Comparison of ENCODE assay signal across 19 cellular contexts in the genomic region with DNA sequence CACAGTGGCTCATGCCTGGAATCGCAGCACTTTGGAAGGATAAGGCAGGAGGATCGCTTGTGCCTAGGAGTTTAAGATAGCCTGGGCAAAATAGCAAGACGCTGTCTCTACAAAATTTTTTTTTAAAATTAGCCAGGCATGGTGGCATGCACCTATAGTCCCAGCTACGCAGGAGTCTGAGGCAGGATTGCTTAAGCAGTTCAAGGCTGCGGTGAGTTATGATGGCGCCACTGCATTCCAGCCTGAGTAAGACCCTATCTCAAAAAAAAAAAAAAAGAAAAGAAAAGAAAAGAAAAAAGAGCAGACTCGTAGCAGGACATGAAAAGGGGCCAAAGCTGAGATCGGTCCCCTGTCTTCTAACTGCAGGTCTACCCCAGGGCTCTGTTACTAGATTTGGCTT. TPM values are rescaled to one million over a fixed set of nuclear protein-coding genes. Genes with fewer than 3 reads are reported as not detected.
DNase-seq lines count a peak whose midpoint lies in the region; FAIRE-seq and TF ChIP-seq lines count a peak whose summit lies in the region.
"Had no signal": no experiment of that assay in that cellular context is flagged by ENCODE, and none has a peak within 500 bp of the region (broad histone marks: within the 10 kb centered on the region; RNA-seq: fewer than 3 reads in every experiment).

No MANE protein-coding gene starts in this region.

- H3K27ac Mint-ChIP-seq in H9 (peak overlapping the region in 2 of 3 experiments; percentile 40 to 78; a peak in 1 of 7 replicates), astrocyte (ENCODE audit: unreplicated experiment) (no peak overlapping the region)

- H3K79me2 ChIP-seq in H9 (ENCODE audit: insufficient read depth, low read length) = no peaks in the 10 kb centered on the region
- H3K79me2 ChIP-seq in astrocyte (ENCODE audit: insufficient read depth, low read length) = no peaks in the 10 kb centered on the region

- no peak for DNase-seq in H9
- DNase-seq in astrocyte (ENCODE audit: low read depth) = peak; percentile 58
- peak; percentile 20 for DNase-seq in fibroblast of pulmonary artery (ENCODE audit: low read depth)
- no peak for DNase-seq in neuronal stem cell (ENCODE audit: low spot score)
- DNase-seq in small intestine = no peak
- DNase-seq in RKO (ENCODE audit: low spot score) = no peak
- DNase-seq in DMS153 (lab: John Stamatoyannopoulos, UW) = no peak
- DNase-seq in substantia nigra (lab: John Stamatoyannopoulos, UW) = no peak
- DNase-seq: AML-193, DMS79, HCEC 1CT, NCI-H1105, NCI-H1694, NCI-H2081 treated with DMSO at 0.1 percent for 48 hours, Peyer's patch had no signal

- H4K5ac ChIP-seq in H9 (ENCODE audit: insufficient read length, low read depth, low read length) = no peak overlapping the region

- no peak overlapping the region for H3T11ph ChIP-seq in H9 (ENCODE audit: low read length)

- H3K4me1 Mint-ChIP-seq in H9 (peaks cover 40 to 60% of the 10 kb centered on the region in 2 experiments), astrocyte (ENCODE audit: low read depth, unreplicated experiment) (peaks cover 7% of the 10 kb centered on the region)

- FAIRE-seq in astrocyte (lab: Jason Lieb, UNC) = no peak
- FAIRE-seq in small intestine (lab: Jason Lieb, UNC) = no peak
- FAIRE-seq: D721Med, K562 had no signal

- no peak overlapping the region for H2AFZ ChIP-seq in H9 (ENCODE audit: low read length)
- no peak overlapping the region for H2AFZ ChIP-seq in astrocyte (ENCODE audit: low read depth, low read length)
- no peak overlapping the region for H2AFZ ChIP-seq in neuronal stem cell (ENCODE audit: low read length)

- no peak overlapping the region for H3K4me2 ChIP-seq in H9 (ENCODE audit: insufficient read depth, insufficient read length, low read length)
- H3K4me2 ChIP-seq in astrocyte (ENCODE audit: low read length) = peak overlapping the region; percentile 28
- no peak overlapping the region for H3K4me2 ChIP-seq in neuronal stem cell (ENCODE audit: insufficient read depth, low read length, poor library complexity, severe bottlenecking)

- H3K27me3 ChIP-seq in H9 (ENCODE audit: insufficient read depth, low read length) = no peaks in the 10 kb centered on the region
- H3K27me3 ChIP-seq in astrocyte (ENCODE audit: insufficient read depth, low read length) = peaks cover 31% of the 10 kb centered on the region
- H3K27me3 ChIP-seq in neuronal stem cell (ENCODE audit: control insufficient read depth in 3 of 3, insufficient read depth in 3 of 3, low read depth in 1 of 3, low read length in 3 of 3) = no peaks in the 10 kb centered on the region
- no peaks in the 10 kb centered on the region for H3K27me3 ChIP-seq in small intestine (ENCODE audit: control insufficient read depth in 2 of 2, insufficient read depth in 2 of 2, low read length in 2 of 2)
- H3K27me3 ChIP-seq: Peyer's patch had no signal

- H3K23ac ChIP-seq in H9 (ENCODE audit: insufficient read length, low read depth, low read length) (no peak overlapping the region), neuronal stem cell (ENCODE audit: low read depth, low read length, poor library complexity) (no peak overlapping the region)

- H3K36me3 Mint-ChIP-seq in H9 (ENCODE audit: insufficient read depth in 1 of 3, low read depth in 3 of 3) (0 out of 7 replicates have a peak, but pooled peaks cover 0 to 1% (median 0%) of the 10 kb centered on the region in 3 experiments), astrocyte (ENCODE audit: low read depth, unreplicated experiment) (no peaks in the 10 kb centered on the region)

- H4K8ac ChIP-seq in H9 (replicated peaks; ENCODE audit: insufficient read length, low read depth, low read length) (no peak overlapping the region), neuronal stem cell (ENCODE audit: low read depth, low read length) (no peak overlapping the region)

- no peaks in the 10 kb centered on the region for H3K23me2 ChIP-seq in H9 (ENCODE audit: insufficient read length, low read depth, low read length, poor library complexity, severe bottlenecking)

- H2BK20ac ChIP-seq in H9 (ENCODE audit: low read depth, low read length, poor library complexity, severe bottlenecking) = no peak overlapping the region

- no CpG with 5 or more reads among the region's 8 CpGs for WGBS in H9 (ENCODE audit: extremely low coverage, insufficient read length, low lambda C conversion rate)
- WGBS in neuronal stem cell (ENCODE audit: extremely low coverage in 2 of 2, insufficient read length in 2 of 2, insufficient replicate concordance in 1 of 2), 2 donors = no CpG with 5 or more reads among the region's 8 CpGs
- 84 to 93% (median 87%) methylated on average over 8 of the region's 8 CpGs for WGBS in small intestine, 3 donors

- H3K4ac ChIP-seq in H9 (ENCODE audit: low read depth, low read length) = no peak overlapping the region
- H3K4ac ChIP-seq in neuronal stem cell (ENCODE audit: low read length) = no peak overlapping the region

- H3K4me1 ChIP-seq in H9 (ENCODE audit: insufficient read depth, low read length) (peaks cover 10% of the 10 kb centered on the region; the same call in 1 of the 2 replicates), astrocyte (ENCODE audit: insufficient read depth, low read length) (peaks cover 7% of the 10 kb centered on the region), neuronal stem cell (ENCODE audit: control insufficient read depth in 2 of 2, insufficient read depth in 1 of 2, low read depth in 1 of 2, low read length in 2 of 2) (peaks cover 21 to 33% of the 10 kb centered on the region in 2 donors), small intestine (ENCODE audit: control insufficient read depth in 2 of 2, insufficient read depth in 1 of 2, low read depth in 1 of 2, low read length in 1 of 2) (no peaks in the 10 kb centered on the region)
- H3K4me1 ChIP-seq: Peyer's patch had no signal

- H3K14ac ChIP-seq in H9 (ENCODE audit: insufficient read depth, low read length) (no peak overlapping the region), neuronal stem cell (ENCODE audit: low read length) (no peak overlapping the region)

- no peak overlapping the region for H3K4me3 Mint-ChIP-seq in H9
- no peak overlapping the region for H3K4me3 Mint-ChIP-seq in astrocyte (ENCODE audit: unreplicated experiment)

- H2BK120ac ChIP-seq in H9 (ENCODE audit: low read depth, low read length, poor library complexity, severe bottlenecking) = no peak overlapping the region
- no peak overlapping the region for H2BK120ac ChIP-seq in neuronal stem cell (ENCODE audit: low read depth, low read length)

- H3K36me3 ChIP-seq in astrocyte (ENCODE audit: insufficient read depth, low read length) = no peaks in the 10 kb centered on the region
- H3K36me3 ChIP-seq in neuronal stem cell (replicated peaks in 1 of 2; ENCODE audit: control insufficient read depth in 2 of 2, insufficient read depth in 2 of 2, low read length in 2 of 2) = peaks cover 0 to 40% of the 10 kb centered on the region in 2 donors
- H3K36me3 ChIP-seq in small intestine (ENCODE audit: control insufficient read depth in 2 of 2, insufficient read depth in 2 of 2, low read length in 2 of 2) = no peaks in the 10 kb centered on the region
- H3K36me3 ChIP-seq: Peyer's patch had no signal

- H2AK5ac ChIP-seq in H9 (ENCODE audit: insufficient read length, low read length) (no peak overlapping the region), neuronal stem cell (ENCODE audit: low read depth, low read length) (no peak overlapping the region)

- H3K27me3 Mint-ChIP-seq in H9 (ENCODE audit: low read depth) (no peaks in the 10 kb centered on the region), astrocyte (ENCODE audit: low read depth, unreplicated experiment) (peaks cover 2% of the 10 kb centered on the region)

- H3K9ac ChIP-seq in H9 (ENCODE audit: extremely low read depth, insufficient read length, low read length) = no peak overlapping the region
- no peak overlapping the region for H3K9ac ChIP-seq in astrocyte (ENCODE audit: low read length)
- H3K9ac ChIP-seq in neuronal stem cell (ENCODE audit: low read depth, low read length, poor library complexity) = no peak overlapping the region

- H3K4me3 ChIP-seq in astrocyte (ENCODE audit: insufficient read depth, low read depth, low read length) = no peak overlapping the region
- no peak overlapping the region for H3K4me3 ChIP-seq in fibroblast of pulmonary artery (replicated peaks; ENCODE audit: low read depth, low read length)
- no peak overlapping the region for H3K4me3 ChIP-seq in neuronal stem cell (ENCODE audit: low read length in 2 of 2)
- no peak overlapping the region for H3K4me3 ChIP-seq in small intestine (ENCODE audit: low read depth in 1 of 2, low read length in 2 of 2)
- H3K4me3 ChIP-seq: K562, Peyer's patch had no signal

- H2BK15ac ChIP-seq in H9 (ENCODE audit: low read depth, low read length) (no peak overlapping the region), neuronal stem cell (ENCODE audit: low read length) (no peak overlapping the region)

- H3K9me3 Mint-ChIP-seq in H9 = no peaks in the 10 kb centered on the region
- H3K9me3 Mint-ChIP-seq in astrocyte (ENCODE audit: unreplicated experiment) = no peaks in the 10 kb centered on the region

- TF ChIP-seq CTCF in H9 (conservative IDR thresholded peaks at IDR 0.05) (no peak), astrocyte (IDR thresholded peaks at IDR 0.05; ENCODE audit: insufficient read depth, low read depth, low read length) (no peak), fibroblast of pulmonary artery (IDR thresholded peaks at IDR 0.05; ENCODE audit: low read length, missing control alignments) (no peak)

- H3K27ac ChIP-seq in H9 (ENCODE audit: insufficient read length, low read depth, low read length) (no peak overlapping the region), astrocyte (ENCODE audit: low read depth, low read length) (no peak overlapping the region), neuronal stem cell (replicated peaks; ENCODE audit: low read length) (no peak overlapping the region), small intestine (ENCODE audit: low read depth in 1 of 2, low read length in 1 of 2) (no peak overlapping the region), substantia nigra (ENCODE audit: low read depth, low read length, poor library complexity, severe bottlenecking) (no peak overlapping the region)
- H3K27ac ChIP-seq: 22Rv1, C4-2B, Peyer's patch had no signal

- H3K79me1 ChIP-seq in H9 (ENCODE audit: insufficient read depth, low read depth, low read length, poor library complexity, severe bottlenecking) = no peaks in the 10 kb centered on the region
- H3K79me1 ChIP-seq in neuronal stem cell (ENCODE audit: low read depth, low read length) = peaks cover 6% of the 10 kb centered on the region

- H3K18ac ChIP-seq in H9 (ENCODE audit: insufficient read length, low read depth, low read length) = no peak overlapping the region
- H3K18ac ChIP-seq in neuronal stem cell (ENCODE audit: low read length) = peak overlapping the region; percentile 24

- no peaks in the 10 kb centered on the region for H3K9me3 ChIP-seq in H9 (ENCODE audit: control insufficient read depth, low read depth, low read length)
- H3K9me3 ChIP-seq in astrocyte (ENCODE audit: insufficient read depth, low read depth, low read length) = no peaks in the 10 kb centered on the region
- no peaks in the 10 kb centered on the region for H3K9me3 ChIP-seq in neuronal stem cell (replicated peaks in 1 of 2; ENCODE audit: control insufficient read depth in 2 of 2, insufficient read depth in 1 of 2, low read depth in 1 of 2, low read length in 2 of 2)
- no peaks in the 10 kb centered on the region for H3K9me3 ChIP-seq in small intestine (ENCODE audit: control insufficient read depth, low read depth)
- H3K9me3 ChIP-seq: Peyer's patch had no signal

- no peak overlapping the region for H2BK12ac ChIP-seq in H9 (ENCODE audit: insufficient read length, low read depth, low read length)
- no peak overlapping the region for H2BK12ac ChIP-seq in neuronal stem cell (ENCODE audit: low read length)

- H4K91ac ChIP-seq in H9 (ENCODE audit: insufficient read length, low read depth, low read length) = no peak overlapping the region
- no peak overlapping the region for H4K91ac ChIP-seq in neuronal stem cell (ENCODE audit: low read depth, low read length, poor library complexity)

- H4K20me1 ChIP-seq in H9 (ENCODE audit: control insufficient read depth, insufficient read depth, insufficient read length) (no peaks in the 10 kb centered on the region), astrocyte (ENCODE audit: insufficient read depth, low read length) (no peaks in the 10 kb centered on the region)

- H3K56ac ChIP-seq in H9 (ENCODE audit: insufficient read length, low read depth, low read length) = no peak overlapping the region

- H2BK5ac ChIP-seq in H9 (ENCODE audit: insufficient read length, low read length) (no peak overlapping the region), neuronal stem cell (ENCODE audit: low read length) (no peak overlapping the region)

RNA-seq across cellular contexts. Expression of a gene that starts 18.9 kb away (rescaled TPM):
- total RNA-seq in H9 (2021) (2.6 and 3.4 TPM in 2 replicates), astrocyte (3.9 and 5.4 TPM in 2 replicates)
- polyA plus RNA-seq in neuronal stem cell (2013, experiment 1 of 2) = 11.8 TPM
- 11.9 TPM for polyA plus RNA-seq in neuronal stem cell (2013, experiment 2 of 2)
- polyA plus RNA-seq in small intestine = 1 to 10 TPM in 2 of 3 donors, under 1 TPM in 1; 0.22 to 1.4 (median 1.1) TPM

Comparison
In these comparisons a context has a peak if more than half of its experiments do, and no peak if none do; other contexts are left out.
1. DNase-seq: peak in astrocyte (single experiment) and fibroblast of pulmonary artery (single experiment); none in H9 (single experiment), neuronal stem cell (single experiment), small intestine (single experiment), RKO (single experiment), DMS153 (single experiment) and substantia nigra (0 of 49).